Comparison of ENCODE assay signal across 1 cellular context in the genomic region with DNA sequence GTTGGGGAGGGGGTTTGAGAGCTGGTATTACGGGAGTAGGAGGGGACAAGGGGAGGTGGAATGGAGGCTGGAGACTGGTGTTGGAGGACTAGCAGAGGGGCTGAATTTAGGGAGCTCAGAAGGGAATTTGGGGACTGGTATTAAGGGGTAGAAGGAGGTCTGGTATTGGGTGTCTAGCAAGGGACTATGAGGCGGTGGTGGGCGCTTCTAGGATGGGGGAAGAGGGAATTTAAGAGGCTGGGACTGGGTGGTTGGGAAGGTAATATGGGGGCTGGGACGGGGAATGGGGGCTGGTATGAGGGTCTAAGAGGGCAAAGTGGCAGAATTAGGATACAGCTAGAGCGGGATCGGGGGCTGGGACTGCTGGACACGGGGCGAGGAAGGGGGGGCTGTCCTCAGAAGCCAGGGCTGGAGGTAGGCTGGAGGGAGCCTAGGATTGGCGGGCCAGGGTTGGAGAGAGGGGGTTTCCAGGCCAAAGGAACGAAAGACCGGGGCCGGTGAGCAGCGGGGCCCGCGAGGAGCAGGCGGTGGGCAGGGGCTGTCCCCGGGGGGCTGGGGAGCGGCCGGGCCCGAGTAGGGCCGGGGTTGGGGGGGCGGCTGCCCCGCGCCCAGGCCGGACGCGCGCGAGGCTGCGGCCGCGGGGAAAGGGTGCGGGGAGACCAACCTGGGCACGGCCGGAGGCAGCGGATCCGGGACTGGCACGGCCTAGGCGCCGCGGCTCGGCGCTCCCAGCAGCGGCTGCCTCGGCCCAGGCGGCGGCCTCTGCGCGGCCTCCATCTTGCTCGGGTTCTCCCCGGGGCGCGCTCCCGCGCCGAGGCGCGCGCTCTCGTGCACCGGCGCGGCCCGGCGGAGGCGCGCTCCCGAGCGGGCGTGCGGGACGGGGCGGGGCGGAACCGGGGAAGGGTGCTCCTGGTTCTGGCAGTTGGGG.
TF ChIP-seq lines count a peak whose summit lies in the region.

A gene (minus strand): TSS at position 802 of the 928 bp plus-strand sequence. CDS start 1,143 bp downstream, outside the sequence.

TF ChIP-seq in H1, 55 proteins besides CTCF, POLR2A, EP300 and RAD21:
- no peak for TF ChIP-seq GTF2F1 (IDR thresholded peaks at IDR 0.05; ENCODE audit: borderline replicate concordance, low read depth, low read length)
- no peak for TF ChIP-seq SIRT6 (IDR thresholded peaks at IDR 0.05; ENCODE audit: low read length)
- TF ChIP-seq KDM4A (IDR thresholded peaks at IDR 0.05; ENCODE audit: low read depth, low read length, severe bottlenecking) = peak; percentile 90
- no peak for TF ChIP-seq SUZ12 (IDR thresholded peaks at IDR 0.05; ENCODE audit: low read length)
- TF ChIP-seq PHF8 (conservative IDR thresholded peaks at IDR 0.05; ENCODE audit: low read depth, low read length) = peak; percentile 59
- TF ChIP-seq RBBP5 (IDR thresholded peaks at IDR 0.05; ENCODE audit: borderline replicate concordance, low read depth, low read length) = peak; percentile 68; the same call in 1 of the 2 replicates
- TF ChIP-seq BACH1 (IDR thresholded peaks at IDR 0.05; ENCODE audit: low read length) = no peak
- TF ChIP-seq, protein P1, sequence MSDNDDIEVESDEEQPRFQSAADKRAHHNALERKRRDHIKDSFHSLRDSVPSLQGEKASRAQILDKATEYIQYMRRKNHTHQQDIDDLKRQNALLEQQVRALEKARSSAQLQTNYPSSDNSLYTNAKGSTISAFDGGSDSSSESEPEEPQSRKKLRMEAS (IDR thresholded peaks at IDR 0.05) = no peak
- peak in 1 of 2 experiments; percentile 69; a peak in 2 of 4 replicates for TF ChIP-seq SIN3A (conservative IDR thresholded peaks at IDR 0.05 in 1 of 2, IDR thresholded peaks at IDR 0.05 in 1 of 2; ENCODE audit: low read depth in 1 of 2, low read length in 2 of 2)
- TF ChIP-seq YY1 (IDR thresholded peaks at IDR 0.05; ENCODE audit: low read depth, low read length) = peak; percentile 83; the same call in 1 of the 2 replicates
- no peak for TF ChIP-seq EGR1 (IDR thresholded peaks at IDR 0.05; ENCODE audit: borderline replicate concordance, low read depth, low read length)
- TF ChIP-seq TAF1 (IDR thresholded peaks at IDR 0.05; ENCODE audit: low read depth, low read length) = peak; percentile 61; the same call in 1 of the 2 replicates
